8 cellular contexts compared by ENCODE assay signal in the genomic region with DNA sequence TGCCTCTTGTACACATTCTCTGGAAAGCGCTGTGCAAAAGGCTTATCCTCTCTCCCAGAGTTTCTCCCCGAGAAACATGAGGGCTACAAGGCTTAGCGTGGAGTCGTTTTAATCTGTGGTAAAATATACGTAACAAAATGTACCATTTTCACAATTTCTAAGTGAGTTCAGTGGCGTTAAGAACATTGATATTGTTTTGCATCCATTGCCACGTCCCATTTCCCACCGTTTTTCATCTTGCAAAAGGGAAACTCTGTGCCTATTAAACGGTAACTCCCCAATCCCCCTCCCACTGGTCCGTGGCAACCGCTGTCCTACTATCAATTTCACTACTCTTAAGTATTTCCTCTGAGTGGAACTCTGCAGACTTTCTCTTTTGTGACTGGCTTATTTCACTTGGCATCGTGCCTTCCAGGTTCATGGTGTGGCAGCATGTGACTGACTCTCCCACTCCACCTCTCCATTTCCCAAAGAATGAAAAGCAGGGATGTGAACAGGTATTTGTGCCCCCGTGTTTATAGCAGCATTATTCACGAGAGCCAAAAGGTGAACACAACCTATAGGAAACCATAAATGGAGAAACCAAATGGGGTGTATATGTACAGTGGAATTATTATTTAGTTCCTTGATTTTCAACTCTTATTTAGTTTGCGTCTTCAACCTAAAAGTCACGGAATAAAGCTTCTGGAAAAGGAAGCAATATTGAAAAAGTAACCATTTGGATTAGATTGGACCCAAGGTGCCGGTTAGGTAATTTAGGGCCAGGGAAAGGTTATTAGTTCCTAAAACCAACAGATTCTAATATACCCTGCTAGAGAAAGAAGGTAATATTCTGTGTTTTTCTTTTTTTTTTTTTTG. TPM values are rescaled to one million over a fixed set of nuclear protein-coding genes. Genes with fewer than 3 reads are reported as not detected.
DNase-seq lines count a peak whose midpoint lies in the region; ATAC-seq lines count a peak whose summit lies in the region.

No MANE protein-coding gene starts in this region.

- in situ Hi-C loops in G401 (cut with HindIII; ENCODE audit: low sequenced_read_pairs) (no loop called here), SK-MEL-5 (cut with HindIII; ENCODE audit: low pct_unique_long_range_greater_than_20kb, low sequenced_read_pairs) (no loop called here), T47D (cut with HindIII; ENCODE audit: low pct_unique_long_range_greater_than_20kb, low sequenced_read_pairs) (no loop called here)

- DNase-seq in G401 (ENCODE audit: low spot score) (peak; percentile 61), M059J (ENCODE audit: low read depth) (peak; percentile 78), SK-MEL-5 (ENCODE audit: low read depth, low spot score) (peak; percentile 76), T47D (ENCODE audit: low read depth in 1 of 2, low spot score in 1 of 2) (peak; percentile 30 to 79), left lobe of liver (ENCODE audit: low spot score) (peak; percentile 56)
- peak; percentile 49 for DNase-seq in stimulated activated CD4-positive, alpha-beta T cell treated with anti-CD3 and anti-CD28 coated beads, Interleukin-4, amount 100 ng/mL, for 24 hours

- ATAC-seq in left lobe of liver (peak; percentile 4), HG03378 (IDR thresholded peaks at IDR 0.05; ENCODE audit: unreplicated experiment) (no peak), HG03280 (IDR thresholded peaks at IDR 0.05; ENCODE audit: unreplicated experiment) (no peak)

RNA-seq across cellular contexts. Expression of a gene that starts 1.1 kb away (rescaled TPM):
- total RNA-seq in G401 (2014; rRNA removed; shearing (Covaris generic)), result 42.4 and 43.7 TPM in 2 replicates
- total RNA-seq in M059J (2014; rRNA removed; shearing (Covaris generic)), result 24.5 and 31.4 TPM in 2 replicates
- 163 and 167 TPM in 2 replicates for total RNA-seq in SK-MEL-5 (2014; rRNA removed; shearing (Covaris generic))
- polyA plus RNA-seq in SK-MEL-5 (2015; cell fraction: cytosol; rRNA removed), result 82.7 and 108 TPM in 2 replicates
- 81.9 and 107 TPM in 2 replicates for polyA plus RNA-seq in SK-MEL-5 (2015; cell fraction: nucleus; rRNA removed)
- total RNA-seq in left lobe of liver, result 25.9 TPM

RNA-seq across cellular contexts. Expression of a gene that starts 29.2 kb away (rescaled TPM):
- total RNA-seq in G401 (2014; rRNA removed; shearing (Covaris generic)), result not detected in 2 replicates
- total RNA-seq in M059J (2014; rRNA removed; shearing (Covaris generic)), result not detected in 2 replicates
- not detected in 2 replicates for total RNA-seq in SK-MEL-5 (2014; rRNA removed; shearing (Covaris generic))
- not detected in 2 replicates for polyA plus RNA-seq in SK-MEL-5 (2015; cell fraction: cytosol; rRNA removed)
- polyA plus RNA-seq in SK-MEL-5 (2015; cell fraction: nucleus; rRNA removed), result not detected in 2 replicates
- not detected for total RNA-seq in left lobe of liver
